In the genomic region with DNA sequence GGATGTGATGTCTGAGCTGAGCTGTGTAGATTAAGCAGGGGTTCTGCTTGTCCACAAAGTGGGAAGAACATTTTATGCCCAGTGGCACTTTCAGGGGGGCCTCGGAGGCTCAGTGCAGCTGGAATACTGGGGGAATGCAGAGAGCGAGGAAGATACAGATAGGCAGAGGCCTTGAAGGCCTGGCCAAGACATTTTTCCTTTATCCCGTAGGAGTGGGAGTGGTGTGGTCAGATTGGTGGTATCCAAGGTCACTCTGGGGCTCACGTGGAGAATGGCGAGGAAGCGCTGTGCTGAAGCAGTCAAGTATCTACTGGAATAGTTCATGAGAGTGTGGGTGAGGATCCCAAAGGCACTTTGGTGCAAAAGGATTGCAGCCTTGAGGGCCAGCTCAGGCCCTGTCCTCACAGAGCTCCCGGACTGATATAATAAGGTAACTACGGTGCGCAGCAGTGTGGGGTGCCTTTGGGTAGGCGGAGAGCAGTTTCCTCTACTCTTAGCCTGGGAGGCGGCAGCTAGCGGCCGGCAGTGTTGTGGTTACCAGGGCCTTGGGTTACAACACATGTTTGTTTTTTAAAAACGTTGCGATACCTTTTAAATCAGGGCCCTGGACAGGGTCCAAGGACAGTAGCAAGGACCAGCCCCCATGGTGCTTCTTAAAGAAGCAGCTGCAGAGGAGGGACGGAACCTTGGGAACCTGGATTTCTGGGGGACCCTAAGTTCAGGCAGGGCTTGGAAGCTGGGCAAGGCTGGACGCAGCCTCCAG, we compare ENCODE assay signal across 8 cellular contexts. TPM values are rescaled to one million over a fixed set of nuclear protein-coding genes. Genes with fewer than 3 reads are reported as not detected.
DNase-seq lines count a peak whose midpoint lies in the region; ATAC-seq and TF ChIP-seq lines count a peak whose summit lies in the region.

No MANE protein-coding gene starts in this region.

- peaks cover 33% of the 10 kb centered on the region for H3K4me1 Mint-ChIP-seq in nephron progenitor cell

- peaks cover 11% of the 10 kb centered on the region for H3K27me3 Mint-ChIP-seq in nephron progenitor cell (ENCODE audit: low read depth, poor library complexity)

- no peaks in the 10 kb centered on the region for H3K9me2 ChIP-seq in Karpas-422 (replicated peaks; ENCODE audit: insufficient read depth, low read length)

- H3K9me3 ChIP-seq in Karpas-422 (ENCODE audit: low read length) (no peaks in the 10 kb centered on the region), parathyroid adenoma (ENCODE audit: control insufficient read depth, low read length) (no peaks in the 10 kb centered on the region)

- H2AFZ ChIP-seq in Karpas-422 (ENCODE audit: low read length) (peak overlapping the region; percentile 25; the same call in 1 of the 2 replicates), parathyroid adenoma (peak overlapping the region; percentile 72)

- no peak overlapping the region for H3K4me3 Mint-ChIP-seq in nephron progenitor cell

- H3K36me3 ChIP-seq in Karpas-422 (ENCODE audit: insufficient read depth, low read length) (no peaks in the 10 kb centered on the region), parathyroid adenoma (ENCODE audit: control insufficient read depth, insufficient read depth, low read length) (no peaks in the 10 kb centered on the region)

- H3K4me2 ChIP-seq in Karpas-422 (ENCODE audit: low read depth, low read length, poor library complexity, severe bottlenecking) (peak overlapping the region; percentile 64), parathyroid adenoma (ENCODE audit: low read length) (no peak overlapping the region)

- H3K79me2 ChIP-seq in Karpas-422 (ENCODE audit: low read length) (no peaks in the 10 kb centered on the region), parathyroid adenoma (peaks cover 2% of the 10 kb centered on the region)

- DNase-seq in Karpas-422 (peak; percentile 85), dedifferentiated amniotic fluid mesenchymal stem cell (ENCODE audit: extremely low spot score) (peak; percentile 21), nephron progenitor cell (no peak), COLO829 (ENCODE audit: low spot score) (no peak), COLO668 (lab: John Stamatoyannopoulos, UW; ENCODE audit: unreplicated experiment) (no peak)

- no peaks in the 10 kb centered on the region for H4K20me1 ChIP-seq in Karpas-422 (ENCODE audit: insufficient read depth, low read depth, low read length)

- no peak overlapping the region for H3K27ac Mint-ChIP-seq in nephron progenitor cell

- H3K4me3 ChIP-seq in Karpas-422 (ENCODE audit: low read length) (peak overlapping the region; percentile 29; the same call in 1 of the 2 replicates), parathyroid adenoma (ENCODE audit: low read depth, low read length) (no peak overlapping the region)

- H3K9me3 Mint-ChIP-seq in nephron progenitor cell, result no peaks in the 10 kb centered on the region

- H3K9ac ChIP-seq in Karpas-422 (ENCODE audit: low read length) (peak overlapping the region; percentile 70), parathyroid adenoma (no peak overlapping the region)

- peak; percentile 76 for ATAC-seq in GM18498 (IDR thresholded peaks at IDR 0.05; ENCODE audit: unreplicated experiment)
- ATAC-seq in GM21529 (IDR thresholded peaks at IDR 0.05; ENCODE audit: unreplicated experiment), result peak; percentile 71

- H3K4me1 ChIP-seq in Karpas-422 (ENCODE audit: low read length) (peaks cover 75% of the 10 kb centered on the region), parathyroid adenoma (peaks cover 7% of the 10 kb centered on the region)

- no peaks in the 10 kb centered on the region for H3K27me3 ChIP-seq in Karpas-422 (ENCODE audit: low read length)
- H3K27me3 ChIP-seq in parathyroid adenoma (ENCODE audit: control insufficient read depth, insufficient read depth, low read length), result no peaks in the 10 kb centered on the region

- H3K27ac ChIP-seq in Karpas-422 (ENCODE audit: low read length) (peak overlapping the region; percentile 98), parathyroid adenoma (peak overlapping the region; percentile 52)

- no peaks in the 10 kb centered on the region for H3K36me3 Mint-ChIP-seq in nephron progenitor cell (ENCODE audit: low read depth)

- TF ChIP-seq CTCF in parathyroid adenoma (IDR thresholded peaks at IDR 0.05), result no peak
- TF ChIP-seq CTCF in nephron progenitor cell (IDR thresholded peaks at IDR 0.05), result no peak

RNA-seq across cellular contexts. Expression of gene CCDC69, which starts 10.8 kb away (rescaled TPM):
- 241 and 291 TPM in 2 replicates for total RNA-seq in Karpas-422 (2014; rRNA removed; shearing (Covaris generic); ENCODE audit: low replicate concordance)

RNA-seq across cellular contexts. Expression of gene GM2A, which starts 18.3 kb away (rescaled TPM):
- total RNA-seq in Karpas-422 (2014; rRNA removed; shearing (Covaris generic); ENCODE audit: low replicate concordance), result 132 and 133 TPM in 2 replicates

Comparison
In these comparisons a context has a peak if more than half of its experiments do, and no peak if none do; other contexts are left out.
1. DNase-seq: peak in Karpas-422 (single experiment) and dedifferentiated amniotic fluid mesenchymal stem cell (single experiment); none in nephron progenitor cell (single experiment), COLO829 (single experiment) and COLO668 (single experiment).